Comparison of ENCODE assay signal across 23 cellular contexts in the genomic region with DNA sequence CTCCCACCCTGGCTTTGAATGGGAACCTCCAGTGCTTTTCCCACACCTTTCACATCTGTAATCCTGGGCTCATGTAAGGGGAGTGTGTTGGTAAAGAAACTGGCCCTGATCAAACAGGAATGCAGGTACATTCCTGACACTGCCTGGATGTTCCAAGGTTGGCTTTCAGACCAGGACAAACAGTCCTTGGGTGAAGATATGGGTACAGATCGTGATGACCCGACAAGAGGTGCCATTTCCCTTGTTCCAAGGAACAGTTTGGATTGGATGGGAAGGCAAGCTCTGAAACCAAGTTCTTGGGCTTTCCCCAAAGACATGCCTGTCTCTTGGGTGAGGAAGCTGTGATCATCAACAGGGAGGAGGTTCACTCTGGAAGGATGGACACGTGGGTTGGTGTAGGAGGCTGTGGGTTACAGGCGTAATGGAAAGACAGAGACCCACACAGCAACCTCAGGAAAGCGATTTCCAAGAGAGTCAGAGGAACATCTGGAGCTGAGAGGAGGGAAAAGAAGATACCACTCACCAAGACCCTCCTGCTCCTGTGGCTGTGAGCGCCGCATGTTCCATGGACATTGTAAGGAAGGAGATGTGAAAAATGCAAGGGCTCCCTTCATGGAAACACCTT. TPM values are rescaled to one million over a fixed set of nuclear protein-coding genes. Genes with fewer than 3 reads are reported as not detected.
A peak's percentile ranks its signal among the peaks of the same experiment; 100 is the strongest.
DNase-seq lines count a peak whose midpoint lies in the region; ATAC-seq and TF ChIP-seq lines count a peak whose summit lies in the region.
"Had no signal": no experiment of that assay in that cellular context is flagged by ENCODE, and none has a peak within 500 bp of the region (broad histone marks: within the 10 kb centered on the region; RNA-seq: fewer than 3 reads in every experiment).

No MANE protein-coding gene starts in this region.

- CTCF ChIA-PET in MCF 10A (lab: Yijun Ruan, JAX): interaction anchor here (1.1 kb wide), 1 partner anchor 39 kb away, joined by 3 read pairs; no protein-coding TSS in a partner anchor
- CTCF ChIA-PET in mammary epithelial cell (lab: Charles Lee; ENCODE audit: low non-redundant PET): no interaction called here

- dilution Hi-C loops in mammary epithelial cell (cut with HindIII; ENCODE audit: low sequenced_read_pairs): loop anchor here (5.0 kb wide), 2 partner anchors 54 to 66 kb away; no protein-coding TSS in a partner anchor

- H3K9me3 Mint-ChIP-seq in activated CD4-positive, alpha-beta T cell treated with anti-CD3 and anti-CD28 coated beads, Interleukin-2, amount 10 ng/mL, durations not matched to agents 24 days and 14 days: peaks cover 5% of the 10 kb centered on the region
- H3K9me3 Mint-ChIP-seq in MCF 10A (ENCODE audit: unreplicated experiment): no peaks in the 10 kb centered on the region
- H3K9me3 Mint-ChIP-seq: CD14-positive monocyte, HFFc6 had no signal

- in situ Hi-C loops in mammary epithelial cell (cut with MboI; ENCODE audit: low sequenced_read_pairs in 2 of 2): no loop called here

- H2BK120ac ChIP-seq in mesenchymal stem cell (ENCODE audit: low read depth, low read length): no peak overlapping the region

- no peak overlapping the region for H3K9ac ChIP-seq in mammary epithelial cell (ENCODE audit: insufficient read depth, low read length)
- no peak overlapping the region for H3K9ac ChIP-seq in mesenchymal stem cell (ENCODE audit: low read length)

- no peaks in the 10 kb centered on the region for H3K9me3 ChIP-seq in mammary epithelial cell (replicated peaks; ENCODE audit: insufficient read depth, low read length)
- no peaks in the 10 kb centered on the region for H3K9me3 ChIP-seq in mesenchymal stem cell (ENCODE audit: control insufficient read depth, low read length)
- H3K9me3 ChIP-seq: Peyer's patch had no signal

- TF ChIP-seq CTCF in MCF 10A (IDR thresholded peaks at IDR 0.05; ENCODE audit: unreplicated experiment) (no peak), mammary epithelial cell (conservative IDR thresholded peaks at IDR 0.05 in 1 of 2, IDR thresholded peaks at IDR 0.05 in 1 of 2; ENCODE audit: extremely low read depth in 1 of 2, insufficient read depth in 1 of 2, low read depth in 1 of 2, low read length in 2 of 2) (no peak)

- H4K8ac ChIP-seq in mesenchymal stem cell (ENCODE audit: low read length): peak overlapping the region; percentile 29

- H3K27ac Mint-ChIP-seq in activated CD4-positive, alpha-beta T cell treated with anti-CD3 and anti-CD28 coated beads, Interleukin-2, amount 10 ng/mL, durations not matched to agents 24 days and 14 days: peak overlapping the region; percentile 78
- peak overlapping the region; percentile 25 for H3K27ac Mint-ChIP-seq in MCF 10A (ENCODE audit: low read depth, unreplicated experiment)
- H3K27ac Mint-ChIP-seq: HFFc6 had no signal

- peaks cover 69% of the 10 kb centered on the region for H3K4me1 Mint-ChIP-seq in activated CD4-positive, alpha-beta T cell treated with anti-CD3 and anti-CD28 coated beads, Interleukin-2, amount 10 ng/mL, durations not matched to agents 24 days and 14 days
- peaks cover 42% of the 10 kb centered on the region for H3K4me1 Mint-ChIP-seq in MCF 10A (ENCODE audit: insufficient read depth, unreplicated experiment)

- no peak overlapping the region for H3K4me3 ChIP-seq in mammary epithelial cell (replicated peaks in 1 of 3; ENCODE audit: insufficient read depth in 1 of 3, low read depth in 2 of 3, low read length in 3 of 3)
- H3K4me3 ChIP-seq in mesenchymal stem cell (ENCODE audit: insufficient read depth in 1 of 2, low read depth in 1 of 2, low read length in 2 of 2): no peak overlapping the region
- H3K4me3 ChIP-seq: Peyer's patch had no signal

- H3K14ac ChIP-seq in mesenchymal stem cell (ENCODE audit: low read length in 2 of 2): no peak overlapping the region

- no peak overlapping the region for H2AFZ ChIP-seq in mammary epithelial cell (ENCODE audit: low read depth, low read length)
- H2AFZ ChIP-seq in mesenchymal stem cell (ENCODE audit: low read depth, low read length): no peak overlapping the region

- POLR2A ChIA-PET in MCF 10A (lab: Yijun Ruan, JAX): no interaction called here

- H3K4me2 ChIP-seq in mammary epithelial cell (ENCODE audit: insufficient read depth, low read depth, low read length) (no peak overlapping the region), mesenchymal stem cell (ENCODE audit: low read length, poor library complexity, severe bottlenecking) (no peak overlapping the region)

- H2BK5ac ChIP-seq in mesenchymal stem cell (ENCODE audit: low read depth, low read length, poor library complexity, severe bottlenecking): no peak overlapping the region

- DNase-seq in activated CD4-positive, alpha-beta T cell treated with anti-CD3 and anti-CD28 coated beads, Interleukin-2, amount 10 ng/mL, durations not matched to agents 24 days and 14 days: no peak
- DNase-seq in activated CD4-positive, alpha-beta T cell treated with anti-CD3 and anti-CD28 coated beads for 48 hours: no peak
- DNase-seq in MCF 10A (ENCODE audit: unreplicated experiment) (no peak), mammary epithelial cell (no peak), mesenchymal stem cell (no peak), COLO668 (lab: John Stamatoyannopoulos, UW; ENCODE audit: unreplicated experiment) (no peak)
- no peak for DNase-seq in effector CD8-positive, alpha-beta T cell (lab: John Stamatoyannopoulos, UW)
- DNase-seq: 8988T; DMS 273 treated with DMSO at 0.1 percent for 48 hours; DND-41; HFFc6; KG1; MV-4-11; NCI-H1417; NCI-H187; NCI-H2107; NCI-H510A; NCI-H748 treated with DMSO at 0.1 percent for 48 hours; NK-92 treated with Interleukin-12 subunit alpha and Interleukin-12 subunit beta, amount 100 ng/mL, for 24 hours; Peyer's patch had no signal

- peaks cover 82% of the 10 kb centered on the region for H3K79me2 ChIP-seq in mammary epithelial cell (ENCODE audit: insufficient read depth, low read length)

- H3K79me1 ChIP-seq in mesenchymal stem cell (replicated peaks; ENCODE audit: low read length, poor library complexity, severe bottlenecking): no peaks in the 10 kb centered on the region

- H4K91ac ChIP-seq in mesenchymal stem cell (ENCODE audit: low read length): peak overlapping the region; percentile 25

- no peaks in the 10 kb centered on the region for H3K27me3 ChIP-seq in mammary epithelial cell (ENCODE audit: insufficient read depth, low read length)
- H3K27me3 ChIP-seq in mesenchymal stem cell (ENCODE audit: control insufficient read depth in 1 of 2, insufficient read depth in 1 of 2, low read length in 2 of 2): no peaks in the 10 kb centered on the region
- H3K27me3 ChIP-seq: Peyer's patch had no signal

- H3K4me3 Mint-ChIP-seq in activated CD4-positive, alpha-beta T cell treated with anti-CD3 and anti-CD28 coated beads, Interleukin-2, amount 10 ng/mL, durations not matched to agents 24 days and 14 days: peak overlapping the region; percentile 46
- no peak overlapping the region for H3K4me3 Mint-ChIP-seq in MCF 10A (ENCODE audit: unreplicated experiment)
- H3K4me3 Mint-ChIP-seq: CD14-positive monocyte, HFFc6 had no signal

- no peak overlapping the region for H2AK5ac ChIP-seq in mesenchymal stem cell (ENCODE audit: low read length, severe bottlenecking)

- no peak overlapping the region for H3K4ac ChIP-seq in mesenchymal stem cell (ENCODE audit: low read depth in 1 of 2, low read length in 2 of 2)

- H2BK15ac ChIP-seq in mesenchymal stem cell (ENCODE audit: low read depth, poor library complexity, severe bottlenecking): no peak overlapping the region

- H3K18ac ChIP-seq in mesenchymal stem cell (ENCODE audit: low read depth in 1 of 2, low read length in 2 of 2): no peak overlapping the region

- no peaks in the 10 kb centered on the region for H4K20me1 ChIP-seq in mammary epithelial cell (ENCODE audit: insufficient read depth, low read length)

- H3K36me3 ChIP-seq in mammary epithelial cell (ENCODE audit: insufficient read depth, low read length) (peaks cover 21% of the 10 kb centered on the region), mesenchymal stem cell (ENCODE audit: control insufficient read depth in 1 of 2, insufficient read depth in 2 of 2, low read depth in 1 of 2, low read length in 2 of 2) (peaks cover 4 to 53% of the 10 kb centered on the region in 2 experiments)

- H3K4me1 ChIP-seq in mammary epithelial cell (ENCODE audit: insufficient read depth, low read length) (peaks cover 53% of the 10 kb centered on the region), mesenchymal stem cell (ENCODE audit: control insufficient read depth, insufficient read depth, low read depth, low read length) (peaks cover 22% of the 10 kb centered on the region)

- intact Hi-C loops in activated CD4-positive, alpha-beta T cell treated with anti-CD3 and anti-CD28 coated beads, Interleukin-2, amount 10 ng/mL, durations not matched to agents 24 days and 14 days (cut with micrococcal nuclease): no loop called here
- intact Hi-C loops in MCF 10A (cut with micrococcal nuclease): no loop called here
- intact Hi-C loops in mammary epithelial cell (cut with micrococcal nuclease): loop anchor here (10.0 kb wide), 1 partner anchor 186 kb away; no protein-coding TSS in a partner anchor

- BruUV-seq in MCF 10A (replicated peaks; lab: Mats Ljungman, UMichigan) (no TSS peak), mammary epithelial cell (replicated peaks; lab: Mats Ljungman, UMichigan) (no TSS peak)

- ATAC-seq in HG03439 (IDR thresholded peaks at IDR 0.05; ENCODE audit: unreplicated experiment): no peak
- ATAC-seq: HepG2 had no signal

- H3K23ac ChIP-seq in mesenchymal stem cell (ENCODE audit: low read length in 2 of 2): no peak overlapping the region

- WGBS in mammary epithelial cell (ENCODE audit: low coverage, missing lambda C conversion rate): 62% methylated on average over 6 of the region's 7 CpGs
- 96% methylated on average over 7 of the region's 7 CpGs for WGBS in mesenchymal stem cell

- peak overlapping the region in 1 of 2 experiments; percentile 77 for H2BK12ac ChIP-seq in mesenchymal stem cell (ENCODE audit: low read length in 2 of 2)

- no peak overlapping the region for H3K27ac ChIP-seq in mammary epithelial cell (ENCODE audit: insufficient read depth, low read depth, low read length)
- H3K27ac ChIP-seq in mesenchymal stem cell (ENCODE audit: low read length, poor library complexity, severe bottlenecking): no peak overlapping the region
- H3K27ac ChIP-seq: Peyer's patch had no signal

- H3K27me3 Mint-ChIP-seq in activated CD4-positive, alpha-beta T cell treated with anti-CD3 and anti-CD28 coated beads, Interleukin-2, amount 10 ng/mL, durations not matched to agents 24 days and 14 days: no peaks in the 10 kb centered on the region
- no peaks in the 10 kb centered on the region for H3K27me3 Mint-ChIP-seq in MCF 10A (ENCODE audit: insufficient read depth, unreplicated experiment)

- peaks cover 85% of the 10 kb centered on the region for H3K36me3 Mint-ChIP-seq in activated CD4-positive, alpha-beta T cell treated with anti-CD3 and anti-CD28 coated beads, Interleukin-2, amount 10 ng/mL, durations not matched to agents 24 days and 14 days (ENCODE audit: low read depth)
- H3K36me3 Mint-ChIP-seq in MCF 10A (ENCODE audit: insufficient read depth, unreplicated experiment): peaks cover 35% of the 10 kb centered on the region

RNA-seq across cellular contexts. Expression of gene VDR, which starts 26.4 kb away (rescaled TPM):
- 267 and 277 TPM in 2 replicates for total RNA-seq in activated CD4-positive, alpha-beta T cell treated with anti-CD3 and anti-CD28 coated beads, Interleukin-2, amount 10 ng/mL, durations not matched to agents 24 days and 14 days
- 22.3 and 23.4 TPM in 2 replicates for total RNA-seq in MCF 10A (2022)
- total RNA-seq in mammary epithelial cell: 10 to 100 TPM; 71.8 to 89.5 TPM
- 105 TPM for polyA plus RNA-seq in mammary epithelial cell
- 129 TPM for polyA minus RNA-seq in mammary epithelial cell
- polyA plus RNA-seq in mesenchymal stem cell (2013, experiment 1 of 2): 11.0 TPM
- polyA plus RNA-seq in mesenchymal stem cell (2013, experiment 2 of 2): 10.0 TPM

RNA-seq across cellular contexts. Expression of gene HDAC7, which starts 58.7 kb away (rescaled TPM):
- total RNA-seq in activated CD4-positive, alpha-beta T cell treated with anti-CD3 and anti-CD28 coated beads, Interleukin-2, amount 10 ng/mL, durations not matched to agents 24 days and 14 days: 405 and 419 TPM in 2 replicates
- 65.0 and 80.1 TPM in 2 replicates for total RNA-seq in MCF 10A (2022)
- 10 to 100 TPM; 17.7 to 72.1 TPM for total RNA-seq in mammary epithelial cell
- 30.5 TPM for polyA plus RNA-seq in mammary epithelial cell
- polyA minus RNA-seq in mammary epithelial cell: 96.1 TPM
- polyA plus RNA-seq in mesenchymal stem cell (2013, experiment 1 of 2): 50.4 TPM
- polyA plus RNA-seq in mesenchymal stem cell (2013, experiment 2 of 2): 47.9 TPM
